10 cellular contexts compared by ENCODE assay signal in the genomic region with DNA sequence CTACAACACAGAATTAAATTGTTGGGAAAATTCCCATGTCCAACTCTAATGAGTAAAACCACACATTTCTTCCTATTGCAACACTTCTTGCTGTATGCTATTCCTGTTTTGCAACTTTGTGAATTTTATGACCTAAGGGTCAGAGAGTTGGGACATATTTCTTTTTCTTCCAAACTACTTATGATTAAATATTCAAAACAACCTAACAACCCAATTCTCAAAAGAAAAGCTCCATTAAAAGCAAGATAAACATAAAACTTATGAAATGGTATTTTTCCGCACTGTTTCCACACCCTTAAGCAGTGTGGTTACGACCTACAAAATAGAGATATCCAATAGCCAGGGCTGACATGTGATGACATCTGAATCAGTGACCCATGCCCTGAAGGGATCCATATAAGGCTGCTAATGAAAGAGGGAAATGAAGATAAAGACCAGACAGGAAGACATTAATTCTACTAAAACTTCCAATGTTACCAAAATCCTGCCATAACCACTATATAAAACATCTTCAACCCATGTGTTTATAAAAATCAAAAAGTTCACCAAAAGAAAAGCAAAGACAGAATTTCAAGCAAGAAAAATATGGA. TPM values are rescaled to one million over a fixed set of nuclear protein-coding genes. Genes with fewer than 3 reads are reported as not detected.
DNase-seq lines count a peak whose midpoint lies in the region; ATAC-seq and TF ChIP-seq lines count a peak whose summit lies in the region.
"Had no signal": no experiment of that assay in that cellular context is flagged by ENCODE, and none has a peak within 500 bp of the region (broad histone marks: within the 10 kb centered on the region; RNA-seq: fewer than 3 reads in every experiment).

No MANE protein-coding gene starts in this region.

- H3K4me3 ChIP-seq in HL-60 (replicated peaks; ENCODE audit: insufficient read depth, low read length) (no peak overlapping the region), smooth muscle cell (no peak overlapping the region), mesendoderm (ENCODE audit: low read length) (no peak overlapping the region)

- DNase-seq in HL-60 (ENCODE audit: low read depth in 1 of 2, low spot score in 1 of 2) (peak; percentile 52 to 75), SKM-1 treated with dmso at 0.1 percent for 144 hours (lab: John Stamatoyannopoulos, UW; ENCODE audit: unreplicated experiment) (peak; percentile 75), left cardiac atrium (no peak), smooth muscle cell (lab: John Stamatoyannopoulos, UW; ENCODE audit: unreplicated experiment) (no peak), mesendoderm (no peak), ecto neural progenitor cell (ENCODE audit: low spot score) (no peak)
- DNase-seq: activated naive CD8-positive, alpha-beta T cell treated with anti-CD3 and anti-CD28 coated beads, Interleukin-2, amount 10 ng/mL, durations not matched to agents 7 days and 5 days had no signal

- no peak overlapping the region for H2BK120ac ChIP-seq in mesendoderm (ENCODE audit: low read depth, low read length)

- intact Hi-C loops in left cardiac atrium (cut with DNase I), result no loop called here

- H3K27me3 ChIP-seq in HL-60 (ENCODE audit: insufficient read depth, poor library complexity, severe bottlenecking) (no peaks in the 10 kb centered on the region), smooth muscle cell (ENCODE audit: low read depth) (no peaks in the 10 kb centered on the region), mesendoderm (ENCODE audit: insufficient read depth, low read length, poor library complexity) (no peaks in the 10 kb centered on the region)

- H3K4me2 ChIP-seq in smooth muscle cell (peak overlapping the region; percentile 39), mesendoderm (ENCODE audit: low read length) (no peak overlapping the region)
- H3K4me2 ChIP-seq: KMS-11 had no signal

- no peak overlapping the region for H2AFZ ChIP-seq in smooth muscle cell (ENCODE audit: low read depth)

- H3K9ac ChIP-seq in smooth muscle cell (ENCODE audit: low read depth), result no peak overlapping the region
- no peak overlapping the region for H3K9ac ChIP-seq in mesendoderm (ENCODE audit: low read length)
- H3K9ac ChIP-seq: KMS-11 had no signal

- H2BK5ac ChIP-seq in mesendoderm (ENCODE audit: low read length), result no peak overlapping the region

- 35% methylated on average over 2 of the region's 2 CpGs for WGBS in smooth muscle cell (ENCODE audit: low lambda C conversion rate)
- WGBS in mesendoderm (ENCODE audit: extremely low coverage, insufficient coverage, low lambda C conversion rate), result no CpG with 5 or more reads among the region's 2 CpGs

- H3K79me2 ChIP-seq in smooth muscle cell (ENCODE audit: low read depth) (peaks cover 16% of the 10 kb centered on the region), mesendoderm (ENCODE audit: control insufficient read depth, insufficient read depth, low read length) (no peaks in the 10 kb centered on the region)

- H3K4ac ChIP-seq in mesendoderm (ENCODE audit: low read depth, low read length), result no peak overlapping the region

- H3K4me1 ChIP-seq in smooth muscle cell (ENCODE audit: low read depth), result peaks cover 33% of the 10 kb centered on the region
- no peaks in the 10 kb centered on the region for H3K4me1 ChIP-seq in mesendoderm (ENCODE audit: control insufficient read depth, low read depth, low read length)

- H3K79me1 ChIP-seq in mesendoderm (ENCODE audit: low read length), result no peaks in the 10 kb centered on the region

- H2BK15ac ChIP-seq in mesendoderm (replicated peaks; ENCODE audit: low read depth), result no peak overlapping the region

- H3K18ac ChIP-seq in mesendoderm (ENCODE audit: low read length), result no peak overlapping the region

- H3K9me3 ChIP-seq in smooth muscle cell (replicated peaks; ENCODE audit: low read depth), result no peaks in the 10 kb centered on the region

- no peak for TF ChIP-seq CTCF in HL-60 (IDR thresholded peaks at IDR 0.05; ENCODE audit: insufficient read depth, low read length)
- TF ChIP-seq CTCF in smooth muscle cell (IDR thresholded peaks at IDR 0.05; ENCODE audit: borderline replicate concordance, insufficient read depth, poor library complexity, severe bottlenecking), result no peak

- peaks cover 4% of the 10 kb centered on the region for H4K20me1 ChIP-seq in smooth muscle cell (ENCODE audit: low read depth)

- no peak overlapping the region for H3K23ac ChIP-seq in mesendoderm (ENCODE audit: low read length)

- H3K27ac ChIP-seq in HL-60 (replicated peaks) (peak overlapping the region; percentile 80), smooth muscle cell (ENCODE audit: low read depth) (peak overlapping the region; percentile 42), mesendoderm (ENCODE audit: low read depth, low read length) (no peak overlapping the region)
- H3K27ac ChIP-seq: KMS-11 had no signal

- no peak overlapping the region for H4K5ac ChIP-seq in mesendoderm (ENCODE audit: low read length)

- H2AK5ac ChIP-seq in mesendoderm (ENCODE audit: low read length), result no peak overlapping the region

- peak; percentile 91 to 97 for ATAC-seq in left cardiac atrium
- ATAC-seq in HG02970 (IDR thresholded peaks at IDR 0.05; ENCODE audit: low FRiP score, unreplicated experiment), result no peak
- no peak for ATAC-seq in GM19395 (IDR thresholded peaks at IDR 0.05; ENCODE audit: unreplicated experiment)

- peaks cover 13% of the 10 kb centered on the region for H3F3A ChIP-seq in smooth muscle cell (ENCODE audit: low read depth)

- H3K36me3 ChIP-seq in smooth muscle cell (ENCODE audit: low read depth), result no peaks in the 10 kb centered on the region
- H3K36me3 ChIP-seq in mesendoderm (ENCODE audit: control insufficient read depth, insufficient read depth, low read length), result no peaks in the 10 kb centered on the region

- no peak overlapping the region for H3K56ac ChIP-seq in mesendoderm (ENCODE audit: low read length)

- H4K8ac ChIP-seq in mesendoderm (ENCODE audit: low read depth, low read length), result no peak overlapping the region

RNA-seq across cellular contexts. Expression of a gene that starts 45.6 kb away (rescaled TPM):
- total RNA-seq in left cardiac atrium (10 to 100 TPM; 11.3 to 17.6 TPM), smooth muscle cell (43.5 and 57.8 TPM in 2 replicates)
- polyA plus RNA-seq in smooth muscle cell, result 9.3 and 10.0 TPM in 2 replicates
- 2.3 TPM for polyA plus RNA-seq in mesendoderm (2013, experiment 1 of 2)
- 2.7 TPM for polyA plus RNA-seq in mesendoderm (2013, experiment 2 of 2)

Comparison
In these comparisons a context has a peak if more than half of its experiments do, and no peak if none do; other contexts are left out.
1. DNase-seq: peak in HL-60 (2 of 2) and SKM-1 treated with dmso at 0.1 percent for 144 hours (single experiment); none in left cardiac atrium (single experiment), smooth muscle cell (single experiment), mesendoderm (single experiment) and ecto neural progenitor cell (single experiment).
2. ATAC-seq: peak in left cardiac atrium (2 of 2); none in HG02970 (single experiment) and GM19395 (single experiment).